17 cellular contexts compared by ENCODE assay signal in the genomic region with DNA sequence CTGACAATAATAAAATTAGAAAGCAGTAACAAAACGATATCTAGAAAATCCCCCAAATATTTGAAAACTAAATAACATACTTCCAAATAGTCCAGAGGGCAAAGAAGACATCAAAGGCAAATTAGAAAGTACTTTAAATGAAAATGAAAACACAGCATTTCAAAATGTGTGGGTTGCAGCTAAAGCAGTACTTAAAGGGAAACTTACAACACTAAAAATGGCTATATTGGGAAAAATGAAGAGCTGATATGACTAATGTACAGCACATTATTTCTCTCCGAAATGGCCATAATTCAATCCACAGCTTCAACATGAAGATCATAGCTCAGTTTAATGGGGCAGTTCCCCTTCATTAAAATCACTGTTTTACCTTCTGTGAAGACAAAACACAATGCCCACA.
DNase-seq lines count a peak whose midpoint lies in the region; ATAC-seq, FAIRE-seq and TF ChIP-seq lines count a peak whose summit lies in the region.
"Had no signal": no experiment of that assay in that cellular context is flagged by ENCODE, and none has a peak within 500 bp of the region (broad histone marks: within the 10 kb centered on the region; RNA-seq: fewer than 3 reads in every experiment).

No MANE protein-coding gene starts in this region.

- peaks cover 60% of the 10 kb centered on the region for H3K4me1 ChIP-seq in CD4-positive, CD25-positive, alpha-beta regulatory T cell (ENCODE audit: control insufficient read depth, insufficient read depth, low read length, poor library complexity, severe bottlenecking)
- H3K4me1 ChIP-seq: adrenal gland, sigmoid colon, testis had no signal

- H3K27ac Mint-ChIP-seq in CD4-positive, CD25-positive, alpha-beta regulatory T cell, result peak overlapping the region; percentile 88 to 96 (median 89)
- peak overlapping the region; percentile 85 for H3K27ac Mint-ChIP-seq in activated T-helper 17 cell treated with anti-CD3 and anti-CD28 coated beads, Interleukin-2, amount 50 U/mL, for 72 hours
- peak overlapping the region; percentile 90 to 91 for H3K27ac Mint-ChIP-seq in natural killer cell

- TF ChIP-seq CTCF in natural killer cell (IDR thresholded peaks at IDR 0.05), result no peak

- H3K36me3 ChIP-seq in CD4-positive, CD25-positive, alpha-beta regulatory T cell (ENCODE audit: control insufficient read depth, insufficient read depth, low read length), result peaks cover 56% of the 10 kb centered on the region

- DNase-seq in CD4-positive, CD25-positive, alpha-beta regulatory T cell, result peak in 1 of 3 donors; percentile 45
- no peak for DNase-seq in GM12892 (ENCODE audit: insufficient read length)
- DNase-seq in natural killer cell, result no peak
- DNase-seq in NCI-H187 treated with DMSO at 0.1 percent for 48 hours (lab: John Stamatoyannopoulos, UW), result no peak
- DNase-seq: adrenal gland, hippocampal formation, NCI-H1048, NCI-H2107, NCI-H526 treated with DMSO at 0.1 percent for 48 hours, occipital lobe, sigmoid colon, testis had no signal

- H3K27ac ChIP-seq in CD4-positive, CD25-positive, alpha-beta regulatory T cell (ENCODE audit: insufficient read depth, low read length, poor library complexity, severe bottlenecking), result peak overlapping the region; percentile 86
- H3K27ac ChIP-seq: cardiac muscle cell, sigmoid colon, SK-N-MC, testis had no signal

- H3K4me3 Mint-ChIP-seq in CD4-positive, CD25-positive, alpha-beta regulatory T cell, result peak overlapping the region; percentile 68 to 86 (median 78)
- H3K4me3 Mint-ChIP-seq in activated T-helper 17 cell treated with anti-CD3 and anti-CD28 coated beads, Interleukin-2, amount 50 U/mL, for 72 hours, result peak overlapping the region; percentile 86
- peak overlapping the region; percentile 61 for H3K4me3 Mint-ChIP-seq in natural killer cell

- H3K36me3 Mint-ChIP-seq in CD4-positive, CD25-positive, alpha-beta regulatory T cell, result peaks cover 65% of the 10 kb centered on the region
- H3K36me3 Mint-ChIP-seq in activated T-helper 17 cell treated with anti-CD3 and anti-CD28 coated beads, Interleukin-2, amount 50 U/mL, for 72 hours (ENCODE audit: low read depth), result peaks cover 87% of the 10 kb centered on the region
- peaks cover 15% of the 10 kb centered on the region for H3K36me3 Mint-ChIP-seq in natural killer cell

- H3K27me3 ChIP-seq in CD4-positive, CD25-positive, alpha-beta regulatory T cell (ENCODE audit: control insufficient read depth, insufficient read depth, low read length), result no peaks in the 10 kb centered on the region
- H3K27me3 ChIP-seq: adrenal gland, cardiac muscle cell, sigmoid colon, testis had no signal

- FAIRE-seq in GM12892 (lab: Jason Lieb, UNC), result peak; percentile 40

- H3K4me1 Mint-ChIP-seq in CD4-positive, CD25-positive, alpha-beta regulatory T cell, result peaks cover 37 to 78% (median 55%) of the 10 kb centered on the region in 4 donors
- H3K4me1 Mint-ChIP-seq in activated T-helper 17 cell treated with anti-CD3 and anti-CD28 coated beads, Interleukin-2, amount 50 U/mL, for 72 hours, result peaks cover 37% of the 10 kb centered on the region
- peaks cover 36 to 45% of the 10 kb centered on the region in 2 donors for H3K4me1 Mint-ChIP-seq in natural killer cell

- ATAC-seq in CD4-positive, CD25-positive, alpha-beta regulatory T cell (ENCODE audit: low read depth in 2 of 2), result no peak
- ATAC-seq in activated T-helper 17 cell treated with anti-CD3 and anti-CD28 coated beads, Interleukin-2, amount 50 U/mL, for 72 hours (replicated peaks), result peak; percentile 73
- ATAC-seq in natural killer cell (peak in 2 of 3 donors; percentile 12 to 14), HG03039 (IDR thresholded peaks at IDR 0.05; ENCODE audit: unreplicated experiment) (no peak), HG02884 (IDR thresholded peaks at IDR 0.05; ENCODE audit: unreplicated experiment) (no peak)

- no peak for TF ChIP-seq POLR2A in GM12892 (IDR thresholded peaks at IDR 0.05; ENCODE audit: low read depth, low read length)

- intact Hi-C loops in natural killer cell (cut with micrococcal nuclease), result no loop called here

- H3K27me3 Mint-ChIP-seq in CD4-positive, CD25-positive, alpha-beta regulatory T cell, result no peaks in the 10 kb centered on the region
- H3K27me3 Mint-ChIP-seq in activated T-helper 17 cell treated with anti-CD3 and anti-CD28 coated beads, Interleukin-2, amount 50 U/mL, for 72 hours, result no peaks in the 10 kb centered on the region
- H3K27me3 Mint-ChIP-seq in natural killer cell (ENCODE audit: low read depth in 2 of 2), result no peaks in the 10 kb centered on the region

- H3K4me3 ChIP-seq in CD4-positive, CD25-positive, alpha-beta regulatory T cell (ENCODE audit: low read depth, low read length), result peak overlapping the region; percentile 81
- H3K4me3 ChIP-seq: adrenal gland, cardiac muscle cell, sigmoid colon, SK-N-MC, testis had no signal

- no peaks in the 10 kb centered on the region for H3K9me3 ChIP-seq in CD4-positive, CD25-positive, alpha-beta regulatory T cell (ENCODE audit: control insufficient read depth in 2 of 2, low read length in 2 of 2)
- H3K9me3 ChIP-seq: adrenal gland, sigmoid colon, testis had no signal

- no peaks in the 10 kb centered on the region for H3K9me3 Mint-ChIP-seq in CD4-positive, CD25-positive, alpha-beta regulatory T cell
- H3K9me3 Mint-ChIP-seq in activated T-helper 17 cell treated with anti-CD3 and anti-CD28 coated beads, Interleukin-2, amount 50 U/mL, for 72 hours, result no peaks in the 10 kb centered on the region
- no peaks in the 10 kb centered on the region for H3K9me3 Mint-ChIP-seq in natural killer cell

Comparison
In these comparisons a context has a peak if more than half of its experiments do, and no peak if none do; other contexts are left out.
1. ATAC-seq: peak in activated T-helper 17 cell treated with anti-CD3 and anti-CD28 coated beads, Interleukin-2, amount 50 U/mL, for 72 hours (single experiment) and natural killer cell (2 of 3); none in CD4-positive, CD25-positive, alpha-beta regulatory T cell (0 of 2), HG03039 (single experiment) and HG02884 (single experiment).
2. Peak in every context shown above with its lines, with median percentiles within 50 percentile points of each other: H3K27ac Mint-ChIP-seq and H3K4me3 Mint-ChIP-seq.